Comparison of ENCODE assay signal across 8 cellular contexts in the genomic region with DNA sequence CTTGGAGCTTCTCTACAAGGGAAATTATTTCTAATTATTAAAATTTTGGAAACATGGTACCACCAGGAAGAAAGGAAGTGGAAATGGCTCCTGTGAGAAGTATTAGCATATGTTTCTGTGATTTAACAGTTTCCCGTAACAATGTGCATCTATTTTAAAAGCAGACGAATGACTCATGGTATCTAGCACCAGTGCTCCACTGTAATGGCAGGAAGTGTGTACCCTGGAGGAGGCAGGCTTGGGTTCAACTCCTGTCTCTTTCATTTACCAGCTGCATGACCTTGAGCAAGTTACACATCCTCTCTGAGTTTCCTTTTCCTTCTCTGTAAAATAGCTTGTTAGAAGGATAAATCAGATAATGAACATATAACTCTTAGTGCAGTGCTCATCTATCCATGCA. TPM values are rescaled to one million over a fixed set of nuclear protein-coding genes. Genes with fewer than 3 reads are reported as not detected.
DNase-seq lines count a peak whose midpoint lies in the region; TF ChIP-seq lines count a peak whose summit lies in the region.

No MANE protein-coding gene starts in this region.

- H3K36me3 ChIP-seq in adipocyte (ENCODE audit: control insufficient read depth, insufficient read depth, low read length, severe bottlenecking) (no peaks in the 10 kb centered on the region), HAP-1 (replicated peaks) (no peaks in the 10 kb centered on the region)

- H3K4me3 ChIP-seq in adipocyte (ENCODE audit: low read length) = no peak overlapping the region
- no peak overlapping the region for H3K4me3 ChIP-seq in HAP-1

- H3K36me3 Mint-ChIP-seq in glutamatergic neuron (ENCODE audit: unreplicated experiment) = no peaks in the 10 kb centered on the region

- DNase-seq in GM03348 (ENCODE audit: low spot score) (peak; percentile 73), M059J (ENCODE audit: low read depth) (peak; percentile 86), adipocyte (ENCODE audit: low read depth) (peak; percentile 59), kidney tubule cell (ENCODE audit: low spot score) (peak; percentile 83), occipital lobe (lab: John Stamatoyannopoulos, UW) (no peak), glutamatergic neuron (no peak), DMS114 treated with DMSO at 0.1 percent for 48 hours (lab: John Stamatoyannopoulos, UW; ENCODE audit: unreplicated experiment) (no peak), HAP-1 (ENCODE audit: low spot score in 2 of 2) (no peak)

- no peak overlapping the region for H3K9ac ChIP-seq in adipocyte (ENCODE audit: low read length)

- H3K4me3 Mint-ChIP-seq in glutamatergic neuron (ENCODE audit: unreplicated experiment) = no peak overlapping the region

- H3K27me3 Mint-ChIP-seq in glutamatergic neuron (ENCODE audit: unreplicated experiment) = no peaks in the 10 kb centered on the region

- no peaks in the 10 kb centered on the region for H3K9me3 Mint-ChIP-seq in glutamatergic neuron (ENCODE audit: unreplicated experiment)

- peaks cover 30% of the 10 kb centered on the region for H3K4me1 ChIP-seq in adipocyte (ENCODE audit: control insufficient read depth, insufficient read depth, low read length)
- no peaks in the 10 kb centered on the region for H3K4me1 ChIP-seq in HAP-1

- H3K4me1 Mint-ChIP-seq in glutamatergic neuron (ENCODE audit: low read depth, unreplicated experiment) = peaks cover 9% of the 10 kb centered on the region

- H3K9me3 ChIP-seq in adipocyte (ENCODE audit: control insufficient read depth, low read length) = no peaks in the 10 kb centered on the region
- H3K9me3 ChIP-seq in HAP-1 = no peaks in the 10 kb centered on the region

- no peak for TF ChIP-seq CTCF in glutamatergic neuron (IDR thresholded peaks at IDR 0.05; ENCODE audit: partially characterized antibody, unreplicated experiment)

- in situ Hi-C loops in HAP-1 (cut with MboI; ENCODE audit: low sequenced_read_pairs) = no loop called here

- H3K27ac Mint-ChIP-seq in glutamatergic neuron (ENCODE audit: unreplicated experiment) = no peak overlapping the region

- H3K27me3 ChIP-seq in adipocyte (replicated peaks; ENCODE audit: control insufficient read depth, insufficient read depth, low read length) = no peaks in the 10 kb centered on the region
- no peaks in the 10 kb centered on the region for H3K27me3 ChIP-seq in HAP-1 (ENCODE audit: low read depth)

RNA-seq across cellular contexts. Expression of gene ANGPTL2, which starts 41.0 kb away (rescaled TPM):
- 11.5 and 15.8 TPM in 2 replicates for total RNA-seq in M059J (2014; rRNA removed; shearing (Covaris generic))
- total RNA-seq in occipital lobe = 2.7 TPM
- total RNA-seq in glutamatergic neuron (ENCODE audit: unreplicated experiment) = 55.5 TPM

Comparison
In these comparisons a context has a peak if more than half of its experiments do, and no peak if none do; other contexts are left out.
1. DNase-seq: peak in GM03348 (single experiment), M059J (single experiment), adipocyte (single experiment) and kidney tubule cell (single experiment); none in occipital lobe (single experiment), glutamatergic neuron (single experiment), DMS114 treated with DMSO at 0.1 percent for 48 hours (single experiment) and HAP-1 (0 of 2).